Comparison of ENCODE assay signal across 8 cellular contexts in genomic region chr1:203286161-203286984, GRCh38. TPM values are rescaled to one million over a fixed set of nuclear protein-coding genes. Genes with fewer than 3 reads are reported as not detected.
DNase-seq lines count a peak whose midpoint lies in the region; ATAC-seq and TF ChIP-seq lines count a peak whose summit lies in the region.

No MANE protein-coding gene starts in this region.

- H3K27me3 Mint-ChIP-seq in T-cell, result no peaks in the 10 kb centered on the region

- H3K4me3 Mint-ChIP-seq in T-cell, result peak overlapping the region in 2 of 3 donors; percentile 44 to 78

- no peak for ATAC-seq in T-cell (replicated peaks in 1 of 4)
- ATAC-seq in left cardiac atrium, result peak; percentile 6 to 10
- no peak for ATAC-seq in GM18858 (IDR thresholded peaks at IDR 0.05; ENCODE audit: unreplicated experiment)
- no peak for ATAC-seq in HG02981 (IDR thresholded peaks at IDR 0.05; ENCODE audit: unreplicated experiment)

- intact Hi-C loops in left cardiac atrium (cut with DNase I), result no loop called here

- TF ChIP-seq POLR2A in GM19099 (IDR thresholded peaks at IDR 0.05; ENCODE audit: extremely low read depth, insufficient read length, low read depth), result peak; percentile 16

- peaks cover 80 to 91% (median 89%) of the 10 kb centered on the region in 3 donors for H3K4me1 ChIP-seq in skeletal muscle tissue (ENCODE audit: control insufficient read depth in 3 of 3, insufficient read depth in 3 of 3, low read length in 3 of 3)

- no peaks in the 10 kb centered on the region for H3K36me3 ChIP-seq in skeletal muscle tissue (ENCODE audit: control insufficient read depth in 3 of 3, insufficient read depth in 3 of 3, low read length in 3 of 3)

- DNase-seq in T-cell, result no peak
- DNase-seq in left cardiac atrium, result peak; percentile 62
- no peak for DNase-seq in NCI-H2227 (lab: John Stamatoyannopoulos, UW; ENCODE audit: unreplicated experiment)
- no peak for DNase-seq in NCI-H774 (lab: John Stamatoyannopoulos, UW)

- H3K9me3 Mint-ChIP-seq in T-cell, result no peaks in the 10 kb centered on the region

- H3K27me3 ChIP-seq in skeletal muscle tissue (ENCODE audit: control insufficient read depth in 3 of 3, insufficient read depth in 3 of 3, low read length in 3 of 3), result no peaks in the 10 kb centered on the region

- H3K9ac ChIP-seq in skeletal muscle tissue (ENCODE audit: low read depth in 1 of 3, low read length in 3 of 3), result peak overlapping the region; percentile 48 to 71 (median 65)

- POLR2A ChIA-PET in T-cell (lab: Charles Lee), result interaction anchor here (0.5 to 12.3 kb wide), 4 partner anchors 21 to 48 kb away, joined by 3 to 271 read pairs (median 44); partner anchors contain the start of gene BTG2 (in 2 of the 2)

- H3K36me3 Mint-ChIP-seq in T-cell, result no peaks in the 10 kb centered on the region

- peaks cover 57 to 70% (median 58%) of the 10 kb centered on the region in 3 donors for H3K4me1 Mint-ChIP-seq in T-cell

- no peaks in the 10 kb centered on the region for H3K9me3 ChIP-seq in skeletal muscle tissue (ENCODE audit: control insufficient read depth in 3 of 3, low read length in 3 of 3)

- peak overlapping the region; percentile 94 for H3K27ac ChIP-seq in skeletal muscle tissue (ENCODE audit: low read depth, low read length)

- peak overlapping the region; percentile 95 to 99 for H3K27ac Mint-ChIP-seq in T-cell

- CTCF ChIA-PET in T-cell (lab: Charles Lee), result interaction anchor here (0.5 to 6.6 kb wide), 10 partner anchors 12 to 784 kb away, joined by 3 to 39 read pairs (median 4); partner anchors contain the start of gene BTG2 (in 1 of the 2)

- H3K4me3 ChIP-seq in skeletal muscle tissue (ENCODE audit: low read length in 3 of 3), result peak overlapping the region in 2 of 3 donors; percentile 17 to 52

RNA-seq across cellular contexts. Expression of gene BTG2, which starts 18.9 kb away (rescaled TPM):
- 100 to 1,000 TPM; 172 to 655 (median 186) TPM for total RNA-seq in T-cell
- total RNA-seq in left cardiac atrium, result 100 to 1,000 TPM; 187 to 259 TPM
- 32.4 TPM for total RNA-seq in skeletal muscle tissue

RNA-seq across cellular contexts. Expression of gene CHIT1, which starts 56.9 kb away (rescaled TPM):
- total RNA-seq in T-cell, result 1 to 10 TPM in 2 of 5 donors, under 1 TPM in 2, not detected in 1; 0.12 to 2.3 (median 0.92) TPM
- 1 to 10 TPM in 1 of 2 donors, under 1 TPM in 1; 0.63 to 1.3 TPM for total RNA-seq in left cardiac atrium
- under 0.01 TPM for total RNA-seq in skeletal muscle tissue

Comparison
In these comparisons a context has a peak if more than half of its experiments do, and no peak if none do; other contexts are left out.
1. ATAC-seq: peak in left cardiac atrium (2 of 2); none in T-cell (0 of 4), GM18858 (single experiment) and HG02981 (single experiment).